Comparison of ENCODE assay signal across 8 cellular contexts in the genomic region with DNA sequence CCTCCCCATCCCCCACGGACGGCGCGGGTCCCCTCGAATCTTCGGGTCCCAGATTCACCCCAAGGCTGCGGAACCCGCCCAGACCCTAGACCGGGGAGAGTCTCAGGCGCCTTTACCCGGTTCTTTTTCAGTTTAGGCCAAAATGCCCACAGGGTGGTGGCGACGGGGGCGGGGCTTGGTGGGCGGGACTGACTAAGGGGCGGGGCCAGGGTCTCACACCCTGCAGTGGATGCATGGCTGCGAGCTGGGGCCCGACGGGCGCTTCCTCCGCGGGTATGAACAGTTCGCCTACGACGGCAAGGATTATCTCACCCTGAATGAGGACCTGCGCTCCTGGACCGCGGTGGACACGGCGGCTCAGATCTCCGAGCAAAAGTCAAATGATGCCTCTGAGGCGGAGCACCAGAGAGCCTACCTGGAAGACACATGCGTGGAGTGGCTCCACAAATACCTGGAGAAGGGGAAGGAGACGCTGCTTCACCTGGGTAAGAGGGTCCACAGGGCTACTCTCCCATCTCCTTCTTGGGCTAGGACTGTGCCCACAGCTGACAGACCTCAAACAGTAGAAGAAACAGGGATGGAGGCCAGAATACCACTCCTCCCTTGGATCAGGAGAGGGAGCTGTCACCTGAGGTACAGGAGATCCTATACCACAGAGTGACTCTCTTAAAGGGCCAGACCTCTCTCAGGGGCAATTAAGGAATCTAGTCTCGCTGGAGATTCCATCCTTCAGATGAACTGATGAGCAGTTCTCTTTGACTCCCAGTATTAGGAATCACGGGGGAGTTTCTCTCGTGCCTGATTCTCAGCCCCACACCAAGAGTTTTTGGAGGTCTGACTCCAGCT. TPM values are rescaled to one million over a fixed set of nuclear protein-coding genes. Genes with fewer than 3 reads are reported as not detected.
DNase-seq lines count a peak whose midpoint lies in the region; ATAC-seq and TF ChIP-seq lines count a peak whose summit lies in the region.

No MANE protein-coding gene starts in this region.

- peak overlapping the region; percentile 100 for H3K4me2 ChIP-seq in MM.1S (ENCODE audit: low read depth, low read length)

- peak overlapping the region; percentile 81 for H3K27ac ChIP-seq in MM.1S (ENCODE audit: low read length)
- peak overlapping the region; percentile 84 for H3K27ac ChIP-seq in cingulate gyrus (ENCODE audit: low read depth, low read length)

- peak overlapping the region; percentile 86 for H3K9ac ChIP-seq in MM.1S (ENCODE audit: low read length)

- peaks cover 8% of the 10 kb centered on the region for H3K4me1 ChIP-seq in MM.1S (ENCODE audit: low read length)

- peak; percentile 45 for DNase-seq in ACHN
- DNase-seq in MM.1S: peak; percentile 75
- DNase-seq in activated CD4-positive, alpha-beta T cell treated with anti-CD3 and anti-CD28 coated beads for 4 hours: peak; percentile 85 to 89
- DNase-seq in left lobe of liver (ENCODE audit: low spot score): peak; percentile 71
- peak; percentile 84 to 90 for DNase-seq in stimulated activated CD4-positive, alpha-beta T cell treated with anti-CD3 and anti-CD28 coated beads, Interleukin-4, amount 100 ng/mL, for 4 hours
- DNase-seq in NCI-H2171 (lab: John Stamatoyannopoulos, UW): no peak

- H4K20me1 ChIP-seq in MM.1S (ENCODE audit: insufficient read depth, low read length): peaks cover 9% of the 10 kb centered on the region; the same call in 1 of the 2 replicates

- no peaks in the 10 kb centered on the region for H3K9me3 ChIP-seq in MM.1S (replicated peaks; ENCODE audit: insufficient read depth, low read length)

- H3K79me2 ChIP-seq in MM.1S (ENCODE audit: low read length): peaks cover 29% of the 10 kb centered on the region

- peaks cover 15% of the 10 kb centered on the region for H3K36me3 ChIP-seq in MM.1S (replicated peaks; ENCODE audit: insufficient read depth, low read length)

- ATAC-seq in GM19438 (IDR thresholded peaks at IDR 0.05; ENCODE audit: low read depth, unreplicated experiment) (peak; percentile 37), left lobe of liver (peak; percentile 72)

- TF ChIP-seq CTCF in MM.1S (IDR thresholded peaks at IDR 0.05; ENCODE audit: low read length): no peak

- no peaks in the 10 kb centered on the region for H3K27me3 ChIP-seq in MM.1S (replicated peaks; ENCODE audit: insufficient read depth, low read length)

- H3K9me2 ChIP-seq in MM.1S (replicated peaks; ENCODE audit: insufficient read depth, low read length): no peaks in the 10 kb centered on the region

- in situ Hi-C loops in ACHN (cut with HindIII; ENCODE audit: low pct_ligation_motif_present, low pct_unique_long_range_greater_than_20kb, low sequenced_read_pairs): no loop called here

- peaks cover 23% of the 10 kb centered on the region; the same call in 1 of the 2 replicates for H3F3A ChIP-seq in MM.1S (ENCODE audit: insufficient read depth, low read length)

- peak overlapping the region; percentile 97 for H3K4me3 ChIP-seq in MM.1S (ENCODE audit: low read length)

- no peak overlapping the region for H2AFZ ChIP-seq in MM.1S (ENCODE audit: low read length)

RNA-seq across cellular contexts. Expression of gene HLA-E, which starts 0.9 kb away (rescaled TPM):
- total RNA-seq in left lobe of liver: 141 TPM
